ENCODE assay signal across 1 cellular context in genomic region chr3:53799338-53799865, GRCh38.
TF ChIP-seq lines count a peak whose summit lies in the region.

No MANE protein-coding gene starts in this region.

TF ChIP-seq in H1, 55 proteins besides CTCF, POLR2A, EP300 and RAD21:
- no peak for TF ChIP-seq SP4 (IDR thresholded peaks at IDR 0.05; ENCODE audit: low read length)
- no peak for TF ChIP-seq JUN (IDR thresholded peaks at IDR 0.05; ENCODE audit: low read depth, low read length)
- TF ChIP-seq EGR1 (IDR thresholded peaks at IDR 0.05; ENCODE audit: borderline replicate concordance, low read depth, low read length), result no peak
- TF ChIP-seq CTBP2 (IDR thresholded peaks at IDR 0.05; ENCODE audit: borderline replicate concordance, insufficient read depth, insufficient read length, low read length), result no peak
- TF ChIP-seq YY1 (IDR thresholded peaks at IDR 0.05; ENCODE audit: low read depth, low read length), result no peak
- TF ChIP-seq TBP (IDR thresholded peaks at IDR 0.05; ENCODE audit: low read depth, low read length), result no peak
- no peak for TF ChIP-seq JUND (IDR thresholded peaks at IDR 0.05; ENCODE audit: low read length)
- no peak for TF ChIP-seq SP2 (IDR thresholded peaks at IDR 0.05; ENCODE audit: low read length)
- TF ChIP-seq SIRT6 (IDR thresholded peaks at IDR 0.05; ENCODE audit: low read length), result no peak
- TF ChIP-seq ATF2 (IDR thresholded peaks at IDR 0.05; ENCODE audit: low read length), result no peak
- no peak for TF ChIP-seq GTF2F1 (IDR thresholded peaks at IDR 0.05; ENCODE audit: borderline replicate concordance, low read depth, low read length)
- TF ChIP-seq SIX5 (IDR thresholded peaks at IDR 0.05; ENCODE audit: low read depth, low read length), result no peak
- TF ChIP-seq CBX5 (IDR thresholded peaks at IDR 0.05; ENCODE audit: low read depth, low read length), result no peak
- TF ChIP-seq ZNF274 (IDR thresholded peaks at IDR 0.05; ENCODE audit: borderline replicate concordance, extremely low read depth, low read length), result no peak
- no peak for TF ChIP-seq SRF (IDR thresholded peaks at IDR 0.05; ENCODE audit: low read depth, low read length)
- TF ChIP-seq POU5F1 (IDR thresholded peaks at IDR 0.05; ENCODE audit: low read depth, low read length), result no peak
- TF ChIP-seq SUZ12 (IDR thresholded peaks at IDR 0.05; ENCODE audit: low read length), result no peak
- no peak for TF ChIP-seq ASH2L (IDR thresholded peaks at IDR 0.05; ENCODE audit: low read length)
- TF ChIP-seq BACH1 (IDR thresholded peaks at IDR 0.05; ENCODE audit: low read length), result no peak
- TF ChIP-seq BRCA1 (IDR thresholded peaks at IDR 0.05; ENCODE audit: low read depth, low read length), result no peak
